In genomic region chr5:59003124-59003523, GRCh38 we compare ENCODE assay signal across 16 cellular contexts.
"Had no signal": no experiment of that assay in that cellular context is flagged by ENCODE, and none has a peak within 500 bp of the region (broad histone marks: within the 10 kb centered on the region; RNA-seq: fewer than 3 reads in every experiment).

No MANE protein-coding gene starts in this region.

- H3K4me1 Mint-ChIP-seq: memory B cell had no signal

- H3K4me3 Mint-ChIP-seq: activated CD4-positive, alpha-beta memory T cell treated with anti-CD3 and anti-CD28 coated beads for 36 hours; memory B cell had no signal

- H3K4me3 ChIP-seq: coronary artery, gastroesophageal sphincter, heart left ventricle, ovary, upper lobe of right lung had no signal

- H3K27me3 Mint-ChIP-seq: activated CD4-positive, alpha-beta memory T cell treated with anti-CD3 and anti-CD28 coated beads for 36 hours; memory B cell; naive thymus-derived CD8-positive, alpha-beta T cell had no signal

- H3K27ac ChIP-seq: coronary artery, gastroesophageal sphincter, heart left ventricle, ovary, upper lobe of right lung had no signal

- H3K27ac Mint-ChIP-seq: memory B cell had no signal

- H3K27me3 ChIP-seq: gastroesophageal sphincter, heart left ventricle, ovary, upper lobe of right lung had no signal

- DNase-seq: activated CD4-positive, alpha-beta memory T cell treated with anti-CD3 and anti-CD28 coated beads for 36 hours; activated CD4-positive, alpha-beta T cell treated with anti-CD3 and anti-CD28 coated beads for 4 hours; activated effector memory CD4-positive, alpha-beta T cell treated with anti-CD3 and anti-CD28 coated beads, Interleukin-2, amount 50 U/mL, for 16 hours; activated naive CD4-positive, alpha-beta T cell treated with anti-CD3 and anti-CD28 coated beads, Interleukin-2, amount 50 U/mL, for 16 hours; aorta; heart left ventricle; naive thymus-derived CD8-positive, alpha-beta T cell; ovary; stimulated activated naive CD4-positive, alpha-beta T cell; T-helper 2 cell; upper lobe of right lung had no signal

- H3K36me3 ChIP-seq: gastroesophageal sphincter, heart left ventricle, ovary, upper lobe of right lung had no signal

- H3K36me3 Mint-ChIP-seq: memory B cell had no signal

- ATAC-seq: gastroesophageal sphincter; naive thymus-derived CD8-positive, alpha-beta T cell; sciatic nerve; upper lobe of right lung had no signal

- H3K9me3 ChIP-seq: gastroesophageal sphincter, heart left ventricle, ovary, upper lobe of right lung had no signal

- H3K9me3 Mint-ChIP-seq: activated CD4-positive, alpha-beta memory T cell treated with anti-CD3 and anti-CD28 coated beads for 36 hours; memory B cell; naive thymus-derived CD8-positive, alpha-beta T cell had no signal

- FAIRE-seq: endometrium had no signal
